ENCODE assay signal across 18 cellular contexts in genomic region chr20:58711266-58712051, GRCh38. TPM values are rescaled to one million over a fixed set of nuclear protein-coding genes. Genes with fewer than 3 reads are reported as not detected.
DNase-seq lines count a peak whose midpoint lies in the region; ATAC-seq, FAIRE-seq and TF ChIP-seq lines count a peak whose summit lies in the region.
"Had no signal": no experiment of that assay in that cellular context is flagged by ENCODE, and none has a peak within 500 bp of the region (broad histone marks: within the 10 kb centered on the region; RNA-seq: fewer than 3 reads in every experiment).

No MANE protein-coding gene starts in this region.

- H3K36me3 Mint-ChIP-seq in endothelial cell (ENCODE audit: low read depth, unreplicated experiment) = no peaks in the 10 kb centered on the region
- no peaks in the 10 kb centered on the region for H3K36me3 Mint-ChIP-seq in osteocyte (ENCODE audit: unreplicated experiment)

- peak; percentile 23 for DNase-seq in activated CD4-positive, CD25-positive, alpha-beta regulatory T cell treated with anti-CD3 and anti-CD28 coated beads, Interleukin-2, amount 50 U/mL, for 72 hours
- DNase-seq in D721Med (ENCODE audit: insufficient read length, low spot score) (peak; percentile 5), endothelial cell (ENCODE audit: low spot score) (peak; percentile 2), osteocyte (ENCODE audit: extremely low spot score, unreplicated experiment) (peak; percentile 80), GM20000 (ENCODE audit: low spot score) (no peak), erythroblast (lab: John Stamatoyannopoulos, UW) (no peak), GF-D8 (lab: John Stamatoyannopoulos, UW) (no peak)
- DNase-seq: activated gamma-delta T cell treated with Interleukin-2 at 50 U/mL for 16 hours; brain microvascular endothelial cell; CD8-positive, alpha-beta memory T cell; NCI-H1930; NCI-H526 treated with DMSO at 0.1 percent for 48 hours; PC-9; thyroid gland had no signal

- ATAC-seq in activated CD4-positive, CD25-positive, alpha-beta regulatory T cell treated with anti-CD3 and anti-CD28 coated beads, Interleukin-2, amount 50 U/mL, for 24 hours = no peak
- ATAC-seq: gastroesophageal sphincter had no signal

- no peak for TF ChIP-seq CTCF in D721Med (IDR thresholded peaks at IDR 0.05; ENCODE audit: insufficient read depth, missing control alignments)
- no peak for TF ChIP-seq CTCF in endothelial cell (IDR thresholded peaks at IDR 0.05; ENCODE audit: unreplicated experiment)
- TF ChIP-seq CTCF in osteocyte (IDR thresholded peaks at IDR 0.05) = no peak
- no peak for TF ChIP-seq CTCF in GM20000 (IDR thresholded peaks at IDR 0.05; ENCODE audit: extremely low read depth, missing control alignments)

- H3K27ac Mint-ChIP-seq in endothelial cell (ENCODE audit: unreplicated experiment) = no peak overlapping the region
- H3K27ac Mint-ChIP-seq in osteocyte (ENCODE audit: unreplicated experiment) = no peak overlapping the region

- peaks cover 1% of the 10 kb centered on the region for H3K27me3 Mint-ChIP-seq in endothelial cell (ENCODE audit: unreplicated experiment)
- H3K27me3 Mint-ChIP-seq in osteocyte (ENCODE audit: unreplicated experiment) = no peaks in the 10 kb centered on the region

- H3K9me3 Mint-ChIP-seq in endothelial cell (ENCODE audit: unreplicated experiment) (no peaks in the 10 kb centered on the region), osteocyte (ENCODE audit: unreplicated experiment) (no peaks in the 10 kb centered on the region)
- H3K9me3 Mint-ChIP-seq: CD8-positive, alpha-beta memory T cell had no signal

- TF ChIP-seq POLR2A in erythroblast (IDR thresholded peaks at IDR 0.05; ENCODE audit: low read length) = no peak

- FAIRE-seq in D721Med (lab: Jason Lieb, UNC) = no peak
- FAIRE-seq: GM19239, islet of Langerhans had no signal

- H3K4me1 Mint-ChIP-seq in endothelial cell (ENCODE audit: unreplicated experiment) (peaks cover 6% of the 10 kb centered on the region), osteocyte (ENCODE audit: unreplicated experiment) (no peaks in the 10 kb centered on the region)
- H3K4me1 Mint-ChIP-seq: CD8-positive, alpha-beta memory T cell had no signal

- no peak overlapping the region for H3K4me3 Mint-ChIP-seq in endothelial cell (ENCODE audit: unreplicated experiment)
- no peak overlapping the region for H3K4me3 Mint-ChIP-seq in osteocyte (ENCODE audit: unreplicated experiment)
- H3K4me3 Mint-ChIP-seq: CD8-positive, alpha-beta memory T cell had no signal

RNA-seq across cellular contexts. Expression of gene NPEPL1, which starts 18.9 kb away (rescaled TPM):
- total RNA-seq in endothelial cell (ENCODE audit: unreplicated experiment) (37.6 TPM), osteocyte (13.1 and 13.6 TPM in 2 replicates)

Comparison
In these comparisons a context has a peak if more than half of its experiments do, and no peak if none do; other contexts are left out.
1. DNase-seq: peak in activated CD4-positive, CD25-positive, alpha-beta regulatory T cell treated with anti-CD3 and anti-CD28 coated beads, Interleukin-2, amount 50 U/mL, for 72 hours (single experiment), D721Med (single experiment), endothelial cell (single experiment) and osteocyte (single experiment); none in GM20000 (single experiment), erythroblast (0 of 2) and GF-D8 (single experiment).